25 cellular contexts compared by ENCODE assay signal in the genomic region with DNA sequence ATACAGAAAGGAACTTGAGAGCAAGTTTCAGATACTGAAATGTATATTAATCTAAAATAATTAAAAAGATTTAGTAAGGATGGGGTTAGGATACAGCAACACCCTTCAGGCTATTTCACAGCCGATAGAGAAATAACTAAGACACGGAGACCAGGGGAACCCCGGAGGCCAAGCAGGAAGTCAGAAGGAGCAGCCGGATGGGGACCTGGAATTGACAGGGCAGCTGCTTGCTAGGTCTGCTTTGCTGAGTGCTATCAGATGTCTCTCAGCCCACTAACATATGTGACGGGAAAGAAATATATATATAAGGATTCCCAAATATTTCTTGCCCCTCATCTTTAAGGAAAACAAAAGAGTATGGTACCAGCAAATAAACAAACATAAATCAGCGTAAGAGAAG.
DNase-seq lines count a peak whose midpoint lies in the region; ATAC-seq and TF ChIP-seq lines count a peak whose summit lies in the region.
"Had no signal": no experiment of that assay in that cellular context is flagged by ENCODE, and none has a peak within 500 bp of the region (broad histone marks: within the 10 kb centered on the region; RNA-seq: fewer than 3 reads in every experiment).

No MANE protein-coding gene starts in this region.

- POLR2A ChIA-PET in WTC11 (lab: Charles Lee): no interaction called here

- no peak overlapping the region for H3K4me3 Mint-ChIP-seq in WTC11
- H3K4me3 Mint-ChIP-seq: CD4-positive, CD25-positive, alpha-beta regulatory T cell had no signal

- H4K20me1 ChIP-seq in smooth muscle cell (ENCODE audit: low read depth): no peaks in the 10 kb centered on the region

- no peak overlapping the region for H2AFZ ChIP-seq in smooth muscle cell (ENCODE audit: low read depth)

- ATAC-seq in WTC11: no peak
- ATAC-seq: K562 had no signal

- no peaks in the 10 kb centered on the region for H3K27me3 ChIP-seq in smooth muscle cell (ENCODE audit: low read depth)
- H3K27me3 ChIP-seq: BE2C, Peyer's patch had no signal

- TF ChIP-seq CTCF in WTC11 (IDR thresholded peaks at IDR 0.05) (no peak), smooth muscle cell (IDR thresholded peaks at IDR 0.05; ENCODE audit: borderline replicate concordance, insufficient read depth, poor library complexity, severe bottlenecking) (no peak)

- H3K27ac ChIP-seq in smooth muscle cell (ENCODE audit: low read depth): no peak overlapping the region
- H3K27ac ChIP-seq: 22Rv1, Peyer's patch, SK-N-MC had no signal

- H3K9me3 Mint-ChIP-seq in WTC11: no peaks in the 10 kb centered on the region

- CTCF ChIA-PET in WTC11 (lab: Charles Lee): no interaction called here

- H3K36me3 Mint-ChIP-seq in WTC11: no peaks in the 10 kb centered on the region
- H3K36me3 Mint-ChIP-seq: CD4-positive, CD25-positive, alpha-beta regulatory T cell had no signal

- H3K27ac Mint-ChIP-seq in WTC11: no peak overlapping the region
- H3K27ac Mint-ChIP-seq: CD4-positive, CD25-positive, alpha-beta regulatory T cell had no signal

- H3F3A ChIP-seq in smooth muscle cell (ENCODE audit: low read depth): no peaks in the 10 kb centered on the region

- H3K27me3 Mint-ChIP-seq in WTC11 (ENCODE audit: low read depth): no peaks in the 10 kb centered on the region; the same call in 1 of the 2 replicates

- H3K4me3 ChIP-seq in smooth muscle cell: no peak overlapping the region
- H3K4me3 ChIP-seq: K562, Peyer's patch, SK-N-MC had no signal

- no peaks in the 10 kb centered on the region for H3K4me1 ChIP-seq in smooth muscle cell (ENCODE audit: low read depth)
- H3K4me1 ChIP-seq: BE2C, Peyer's patch had no signal

- H3K4me1 Mint-ChIP-seq in WTC11: no peaks in the 10 kb centered on the region
- H3K4me1 Mint-ChIP-seq: CD4-positive, CD25-positive, alpha-beta regulatory T cell had no signal

- H3K79me2 ChIP-seq in smooth muscle cell (ENCODE audit: low read depth): no peaks in the 10 kb centered on the region

- no peaks in the 10 kb centered on the region for H3K36me3 ChIP-seq in smooth muscle cell (ENCODE audit: low read depth)
- H3K36me3 ChIP-seq: BE2C, Peyer's patch had no signal

- no peak overlapping the region for H3K9ac ChIP-seq in smooth muscle cell (ENCODE audit: low read depth)

- WGBS in smooth muscle cell (ENCODE audit: low lambda C conversion rate): 79% methylated on average over 6 of the region's 6 CpGs

- H3K9me3 ChIP-seq in smooth muscle cell (replicated peaks; ENCODE audit: low read depth): no peaks in the 10 kb centered on the region
- H3K9me3 ChIP-seq: BE2C, Peyer's patch had no signal

- H3K4me2 ChIP-seq in smooth muscle cell: no peak overlapping the region

- DNase-seq in DMS153 treated with DMSO at 0.1 percent for 48 hours (lab: John Stamatoyannopoulos, UW; ENCODE audit: unreplicated experiment) (peak; percentile 26), DMS153 (lab: John Stamatoyannopoulos, UW) (no peak), COLO668 (lab: John Stamatoyannopoulos, UW; ENCODE audit: unreplicated experiment) (peak; percentile 5), WTC11 (ENCODE audit: low spot score) (no peak), myocyte (ENCODE audit: low read depth) (peak; percentile 62), smooth muscle cell (lab: John Stamatoyannopoulos, UW; ENCODE audit: unreplicated experiment) (no peak), DMS 273 (lab: John Stamatoyannopoulos, UW; ENCODE audit: unreplicated experiment) (no peak), OCI-M2 (lab: John Stamatoyannopoulos, UW; ENCODE audit: unreplicated experiment) (no peak)
- DNase-seq: ACHN; BE2C; CD4-positive, CD25-positive, alpha-beta regulatory T cell; DMS79 treated with DMSO at 0.1 percent for 48 hours; GF-D8; MV-4-11; NCI-H1105; NCI-H1436 treated with DMSO at 0.1 percent for 48 hours; NCI-H187 treated with DMSO at 0.1 percent for 48 hours; NCI-H2107; NCI-H446; NCI-H526 treated with DMSO at 0.1 percent for 48 hours; Peyer's patch; SHP77 treated with DMSO at 0.1 percent for 48 hours had no signal

TF ChIP-seq in WTC11, 78 proteins besides CTCF, POLR2A, EP300 and RAD21:
- no peak for TF ChIP-seq TP53 (CRISPR knock-in tag; IDR thresholded peaks at IDR 0.05)
- TF ChIP-seq, protein P1, sequence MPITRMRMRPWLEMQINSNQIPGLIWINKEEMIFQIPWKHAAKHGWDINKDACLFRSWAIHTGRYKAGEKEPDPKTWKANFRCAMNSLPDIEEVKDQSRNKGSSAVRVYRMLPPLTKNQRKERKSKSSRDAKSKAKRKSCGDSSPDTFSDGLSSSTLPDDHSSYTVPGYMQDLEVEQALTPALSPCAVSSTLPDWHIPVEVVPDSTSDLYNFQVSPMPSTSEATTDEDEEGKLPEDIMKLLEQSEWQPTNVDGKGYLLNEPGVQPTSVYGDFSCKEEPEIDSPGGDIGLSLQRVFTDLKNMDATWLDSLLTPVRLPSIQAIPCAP (CRISPR knock-in tag; IDR thresholded peaks at IDR 0.05): no peak
- no peak for TF ChIP-seq GRHL2 (CRISPR knock-in tag; IDR thresholded peaks at IDR 0.05; ENCODE audit: insufficient replicate concordance, severe bottlenecking)
- TF ChIP-seq, protein P2, sequence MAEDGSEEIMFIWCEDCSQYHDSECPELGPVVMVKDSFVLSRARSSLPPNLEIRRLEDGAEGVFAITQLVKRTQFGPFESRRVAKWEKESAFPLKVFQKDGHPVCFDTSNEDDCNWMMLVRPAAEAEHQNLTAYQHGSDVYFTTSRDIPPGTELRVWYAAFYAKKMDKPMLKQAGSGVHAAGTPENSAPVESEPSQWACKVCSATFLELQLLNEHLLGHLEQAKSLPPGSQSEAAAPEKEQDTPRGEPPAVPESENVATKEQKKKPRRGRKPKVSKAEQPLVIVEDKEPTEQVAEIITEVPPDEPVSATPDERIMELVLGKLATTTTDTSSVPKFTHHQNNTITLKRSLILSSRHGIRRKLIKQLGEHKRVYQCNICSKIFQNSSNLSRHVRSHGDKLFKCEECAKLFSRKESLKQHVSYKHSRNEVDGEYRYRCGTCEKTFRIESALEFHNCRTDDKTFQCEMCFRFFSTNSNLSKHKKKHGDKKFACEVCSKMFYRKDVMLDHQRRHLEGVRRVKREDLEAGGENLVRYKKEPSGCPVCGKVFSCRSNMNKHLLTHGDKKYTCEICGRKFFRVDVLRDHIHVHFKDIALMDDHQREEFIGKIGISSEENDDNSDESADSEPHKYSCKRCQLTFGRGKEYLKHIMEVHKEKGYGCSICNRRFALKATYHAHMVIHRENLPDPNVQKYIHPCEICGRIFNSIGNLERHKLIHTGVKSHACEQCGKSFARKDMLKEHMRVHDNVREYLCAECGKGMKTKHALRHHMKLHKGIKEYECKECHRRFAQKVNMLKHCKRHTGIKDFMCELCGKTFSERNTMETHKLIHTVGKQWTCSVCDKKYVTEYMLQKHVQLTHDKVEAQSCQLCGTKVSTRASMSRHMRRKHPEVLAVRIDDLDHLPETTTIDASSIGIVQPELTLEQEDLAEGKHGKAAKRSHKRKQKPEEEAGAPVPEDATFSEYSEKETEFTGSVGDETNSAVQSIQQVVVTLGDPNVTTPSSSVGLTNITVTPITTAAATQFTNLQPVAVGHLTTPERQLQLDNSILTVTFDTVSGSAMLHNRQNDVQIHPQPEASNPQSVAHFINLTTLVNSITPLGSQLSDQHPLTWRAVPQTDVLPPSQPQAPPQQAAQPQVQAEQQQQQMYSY (CRISPR knock-in tag; IDR thresholded peaks at IDR 0.05): 0 out of 2 replicates have a peak, but pooled peaks have one; percentile 29
- TF ChIP-seq GABPB1 (CRISPR knock-in tag; IDR thresholded peaks at IDR 0.05): no peak
- TF ChIP-seq ZNF423 (CRISPR knock-in tag; IDR thresholded peaks at IDR 0.05): no peak

Comparison
In these comparisons a context has a peak if more than half of its experiments do, and no peak if none do; other contexts are left out.
1. DNase-seq: peak in DMS153 treated with DMSO at 0.1 percent for 48 hours (single experiment), COLO668 (single experiment) and myocyte (single experiment); none in DMS153 (single experiment), WTC11 (single experiment), smooth muscle cell (single experiment), DMS 273 (single experiment) and OCI-M2 (single experiment).